In genomic region chr17:62626719-62627218, GRCh38 we compare ENCODE assay signal across 8 cellular contexts. TPM values are rescaled to one million over a fixed set of nuclear protein-coding genes. Genes with fewer than 3 reads are reported as not detected.
A peak's percentile ranks its signal among the peaks of the same experiment; 100 is the strongest.
DNase-seq lines count a peak whose midpoint lies in the region; ATAC-seq and TF ChIP-seq lines count a peak whose summit lies in the region.

No MANE protein-coding gene starts in this region.

- CTCF ChIA-PET in HCT116 (lab: Charles Lee) (no interaction called here), WTC11 (lab: Charles Lee) (interaction anchor here (1.5 kb wide), 1 partner anchor 74 kb away, joined by 5 read pairs; no protein-coding TSS in a partner anchor)

- no peaks in the 10 kb centered on the region for H4K20me1 ChIP-seq in HCT116 (ENCODE audit: insufficient read depth)

- H3K9me2 ChIP-seq in HCT116 (ENCODE audit: insufficient read depth) = no peaks in the 10 kb centered on the region

- TF ChIP-seq CTCF in HCT116 (IDR thresholded peaks at IDR 0.05 in 2 of 3, conservative IDR thresholded peaks at IDR 0.05 in 1 of 3; ENCODE audit: borderline replicate concordance in 1 of 3, insufficient read depth in 1 of 3, low read depth in 2 of 3, low read length in 2 of 3) (no peak), WTC11 (IDR thresholded peaks at IDR 0.05) (no peak), ovary (IDR thresholded peaks at IDR 0.05) (no peak)

- intact Hi-C loops in HCT116 (cut with micrococcal nuclease) = no loop called here
- intact Hi-C loops in Right ventricle myocardium superior (cut with DNase I) = no loop called here
- intact Hi-C loops in ovary (cut with DNase I) = no loop called here

- RAD21 ChIA-PET in HCT116 (lab: Charles Lee; ENCODE audit: low non-redundant PET in 1 of 2, low total read pairs in 2 of 2, uncharacterized antibody in 2 of 2, unreplicated experiment in 2 of 2) = no interaction called here

- 0 out of 2 replicates have a peak, but pooled peaks cover 3% of the 10 kb centered on the region for H3K36me3 Mint-ChIP-seq in WTC11

- H3K9me3 ChIP-seq in HCT116 (ENCODE audit: control insufficient read depth in 1 of 2, insufficient read depth in 1 of 2, low read depth in 1 of 2, low read length in 2 of 2) (no peaks in the 10 kb centered on the region), ovary (no peaks in the 10 kb centered on the region)

- POLR2A ChIA-PET in HCT116 (lab: Charles Lee) = no interaction called here
- POLR2A ChIA-PET in WTC11 (lab: Charles Lee) = interaction anchor here (1.0 kb wide), 1 partner anchor 68 kb away, joined by 5 read pairs; no protein-coding TSS in a partner anchor

- no peak for TF ChIP-seq RAD21 in HCT116 (IDR thresholded peaks at IDR 0.05; ENCODE audit: low read depth)

- peak overlapping the region; percentile 80 for H3K4me3 Mint-ChIP-seq in WTC11

- H3K27me3 ChIP-seq in ACC112 (ENCODE audit: insufficient read depth, low read length) (no peaks in the 10 kb centered on the region), HCT116 (ENCODE audit: insufficient read depth, low read length) (no peaks in the 10 kb centered on the region), ovary (no peaks in the 10 kb centered on the region)

- ATAC-seq in HCT116 = no peak; the same call in 1 of the 2 replicates
- ATAC-seq in WTC11 = peak; percentile 73
- ATAC-seq in Right ventricle myocardium superior (ENCODE audit: poor library complexity) = peak; percentile 79

- no peak for TF ChIP-seq POLR2A in HCT116 (IDR thresholded peaks at IDR 0.05; ENCODE audit: borderline replicate concordance, extremely low read depth, insufficient read depth, insufficient read length)
- TF ChIP-seq POLR2A in ovary (IDR thresholded peaks at IDR 0.05) = peak; percentile 35

- H3K9ac ChIP-seq in HCT116 (ENCODE audit: low read length) = peak overlapping the region; percentile 64

- WGBS in ovary, 3 donors = 1 to 5% (median 2%) methylated on average over 19 to 21 of the region's 21 CpGs

- H3K4me1 Mint-ChIP-seq in WTC11 = peaks cover 36% of the 10 kb centered on the region

- H3K9me3 Mint-ChIP-seq in WTC11 = no peaks in the 10 kb centered on the region

- H3K27ac Mint-ChIP-seq in WTC11 = no peak overlapping the region

- DNase-seq in HCT116 (ENCODE audit: low read depth, low spot score) = no peak
- peak; percentile 84 for DNase-seq in WTC11 (ENCODE audit: low spot score)
- peak; percentile 75 for DNase-seq in Right ventricle myocardium superior
- peak; percentile 82 to 88 (median 85) for DNase-seq in ovary
- no peak for DNase-seq in COR-L47 (lab: John Stamatoyannopoulos, UW)
- no peak for DNase-seq in LoVo (ENCODE audit: low spot score)
- DNase-seq in activated effector memory CD4-positive, alpha-beta T cell treated with Interleukin-2 at 50 U/mL for 16 hours = no peak

- peak overlapping the region; percentile 37 for H2AFZ ChIP-seq in ACC112 (ENCODE audit: low read length, unreplicated experiment)
- H2AFZ ChIP-seq in HCT116 (ENCODE audit: low read depth, low read length, poor library complexity, severe bottlenecking) = peak overlapping the region; percentile 72

- H3K79me2 ChIP-seq in ACC112 (ENCODE audit: control insufficient read depth, insufficient read depth, low read length, unreplicated experiment) = peaks cover 43% of the 10 kb centered on the region
- H3K79me2 ChIP-seq in HCT116 (ENCODE audit: insufficient read depth, low read length) = no peaks in the 10 kb centered on the region

- no peaks in the 10 kb centered on the region for H3K36me3 ChIP-seq in ACC112 (ENCODE audit: insufficient read depth, low read length)
- H3K36me3 ChIP-seq in HCT116 (ENCODE audit: control insufficient read depth in 1 of 2, insufficient read depth in 2 of 2, low read length in 2 of 2) = no peaks in the 10 kb centered on the region
- H3K36me3 ChIP-seq in ovary = no peaks in the 10 kb centered on the region

- peaks cover 29% of the 10 kb centered on the region for H3K4me1 ChIP-seq in ACC112 (ENCODE audit: control insufficient read depth, insufficient read depth, low read length, unreplicated experiment)
- H3K4me1 ChIP-seq in HCT116 (ENCODE audit: control insufficient read depth in 1 of 2, insufficient read depth in 2 of 2, low read length in 2 of 2) = peaks cover 11 to 39% of the 10 kb centered on the region in 2 experiments; a peak in 3 of 4 replicates
- H3K4me1 ChIP-seq in ovary (ENCODE audit: insufficient read depth) = peaks cover 18% of the 10 kb centered on the region

- H3K27ac ChIP-seq in ACC112 (ENCODE audit: low read depth, low read length) (peak overlapping the region; percentile 78), HCT116 (ENCODE audit: low read depth, low read length) (peak overlapping the region; percentile 48; the same call in 1 of the 2 replicates), ovary (peak overlapping the region; percentile 90 to 100)

- H3K4me3 ChIP-seq in ACC112 (ENCODE audit: low read depth, low read length) (peak overlapping the region; percentile 99), HCT116 (replicated peaks in 1 of 2; ENCODE audit: low read depth in 1 of 2, low read length in 2 of 2) (peak overlapping the region; percentile 54 to 74), ovary (peak overlapping the region; percentile 67)

- peak overlapping the region; percentile 99 for H3K4me2 ChIP-seq in HCT116 (ENCODE audit: low read length)

- no peak for TF ChIP-seq EP300 in ovary (IDR thresholded peaks at IDR 0.05)

- H3K27me3 Mint-ChIP-seq in WTC11 (ENCODE audit: low read depth) = peaks cover 7% of the 10 kb centered on the region; the same call in 1 of the 2 replicates

- no TSS peak for BruUV-seq in HCT116 (replicated peaks; lab: Mats Ljungman, UMichigan)

TF ChIP-seq in HCT116, 20 proteins besides CTCF, POLR2A, EP300 and RAD21:
- TF ChIP-seq SIN3A (IDR thresholded peaks at IDR 0.05; ENCODE audit: low read depth) (no peak), ZBTB33 (IDR thresholded peaks at IDR 0.05; ENCODE audit: extremely low read depth, insufficient replicate concordance, low read length) (no peak), YY1 (IDR thresholded peaks at IDR 0.05; ENCODE audit: extremely low read depth, insufficient replicate concordance, low read depth, low read length) (no peak), TCF7L2 (IDR thresholded peaks at IDR 0.05; ENCODE audit: borderline replicate concordance, extremely low read depth, insufficient read depth, insufficient read length) (no peak)

TF ChIP-seq in WTC11, 78 proteins besides CTCF, POLR2A, EP300 and RAD21 (continues in another document):
- TF ChIP-seq SMAD3 (CRISPR knock-in tag; IDR thresholded peaks at IDR 0.05; ENCODE audit: borderline replicate concordance) = peak; percentile 39; the same call in 1 of the 2 replicates
- no peak for TF ChIP-seq JAZF1 (CRISPR knock-in tag; IDR thresholded peaks at IDR 0.05)
- no peak for TF ChIP-seq PREB (CRISPR knock-in tag; IDR thresholded peaks at IDR 0.05; ENCODE audit: borderline replicate concordance)
- peak; percentile 36; the same call in 1 of the 2 replicates for TF ChIP-seq E2F5 (CRISPR knock-in tag; IDR thresholded peaks at IDR 0.05)
- peak; percentile 66 for TF ChIP-seq MAX (CRISPR knock-in tag; IDR thresholded peaks at IDR 0.05)
- TF ChIP-seq ZNF138 (CRISPR knock-in tag; conservative IDR thresholded peaks at IDR 0.05) = 0 out of 2 replicates have a peak, but pooled peaks have one; percentile 61
- TF ChIP-seq ZBTB21 (CRISPR knock-in tag; IDR thresholded peaks at IDR 0.05; ENCODE audit: borderline replicate concordance) = no peak
- TF ChIP-seq ZNF232 (CRISPR knock-in tag; IDR thresholded peaks at IDR 0.05) = peak; percentile 41; the same call in 1 of the 2 replicates
- TF ChIP-seq SP1 (CRISPR knock-in tag; conservative IDR thresholded peaks at IDR 0.05) = peak; percentile 88
- TF ChIP-seq ZNF281 (CRISPR knock-in tag; IDR thresholded peaks at IDR 0.05) = peak; percentile 96

RNA-seq across cellular contexts. Expression of gene MRC2, which starts 0.7 kb away (rescaled TPM):
- total RNA-seq in HCT116 (2021; ENCODE audit: unreplicated experiment) = 10.7 TPM
- polyA plus RNA-seq in HCT116 (2012) = 10.1 and 13.7 TPM in 2 replicates
- total RNA-seq in WTC11 (2021) = 30.3 to 35.3 TPM (median 32.5 TPM) in 3 replicates
- total RNA-seq in Right ventricle myocardium superior = 23.0 TPM
- 100 to 1,000 TPM in 4 of 7 donors, 10 to 100 TPM in 3; 39.2 to 134 (median 111) TPM for total RNA-seq in ovary
- 10 to 100 TPM; 12.9 to 74.2 TPM for polyA plus RNA-seq in ovary

Comparison
In these comparisons a context has a peak if more than half of its experiments do, and no peak if none do; other contexts are left out.
1. DNase-seq: peak in WTC11 (single experiment), Right ventricle myocardium superior (single experiment) and ovary (5 of 5); none in HCT116 (single experiment), COR-L47 (single experiment), LoVo (single experiment) and activated effector memory CD4-positive, alpha-beta T cell treated with Interleukin-2 at 50 U/mL for 16 hours (single experiment).
2. Peak in every context shown above with its lines, with median percentiles within 50 percentile points of each other: H3K27ac ChIP-seq and H3K4me3 ChIP-seq.